In the genomic region with DNA sequence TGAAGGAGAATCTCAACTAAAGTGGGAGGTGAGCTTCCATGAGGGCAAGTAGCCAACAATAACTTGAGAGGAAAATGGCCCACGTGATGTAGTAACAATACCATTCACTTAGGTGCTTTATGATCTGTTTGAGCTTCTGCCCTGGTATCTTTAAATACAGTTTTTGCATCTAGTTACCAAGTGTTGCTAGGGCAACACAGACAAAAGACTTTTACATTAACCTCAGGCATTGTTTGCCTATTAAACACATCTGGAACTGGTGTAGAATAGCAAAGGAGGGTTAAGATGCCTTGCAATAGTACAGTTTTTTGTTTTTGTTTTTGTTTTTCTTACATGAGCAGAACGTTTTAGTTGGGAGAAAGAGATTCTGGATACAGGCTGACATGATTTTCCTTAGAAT, we compare ENCODE assay signal across 23 cellular contexts.
DNase-seq lines count a peak whose midpoint lies in the region; TF ChIP-seq lines count a peak whose summit lies in the region.
"Had no signal": no experiment of that assay in that cellular context is flagged by ENCODE, and none has a peak within 500 bp of the region (broad histone marks: within the 10 kb centered on the region; RNA-seq: fewer than 3 reads in every experiment).

No MANE protein-coding gene starts in this region.

- POLR2A ChIA-PET in HEK293T (lab: Yijun Ruan, JAX) = no interaction called here

- DNase-seq in DMS79 (lab: John Stamatoyannopoulos, UW) = peak; percentile 38
- DNase-seq in NCI-H146 (lab: John Stamatoyannopoulos, UW) = peak; percentile 89
- DNase-seq in NCI-H69 (lab: John Stamatoyannopoulos, UW) = peak; percentile 95
- DNase-seq in fibroblast of pulmonary artery (ENCODE audit: low read depth) = peak; percentile 20
- DNase-seq in HEK293T (ENCODE audit: extremely low spot score) = no peak
- no peak for DNase-seq in stimulated activated naive CD4-positive, alpha-beta T cell treated with Interleukin-2 at 50 U/mL for 16 hours (lab: John Stamatoyannopoulos, UW)
- DNase-seq in NCI-H1694 (lab: John Stamatoyannopoulos, UW) = no peak
- DNase-seq: activated B cell treated with CpG ODN at 0.5 μM for 24 hours; activated CD4-positive, alpha-beta memory T cell treated with anti-CD3 and anti-CD28 coated beads for 36 hours; activated effector memory CD4-positive, alpha-beta T cell treated with Interleukin-2 at 50 U/mL for 16 hours; activated naive CD8-positive, alpha-beta T cell treated with anti-CD3 and anti-CD28 coated beads, Interleukin-2, amount 10 ng/mL, durations not matched to agents 7 days and 5 days; body of pancreas; CD4-positive, alpha-beta T cell; DND-41; endodermal cell; kidney; NCI-H524; T1000 had no signal

- CTCF ChIA-PET in HEK293T (lab: Yijun Ruan, JAX) = no interaction called here

- H3K4me3 ChIP-seq in fibroblast of pulmonary artery (replicated peaks; ENCODE audit: low read depth, low read length) = no peak overlapping the region
- H3K4me3 ChIP-seq: body of pancreas, GM12878, lung, prostate gland, suprapubic skin, vagina had no signal

- TF ChIP-seq CTCF in fibroblast of pulmonary artery (IDR thresholded peaks at IDR 0.05; ENCODE audit: low read length, missing control alignments) = no peak

TF ChIP-seq in HEK293T, 16 proteins besides CTCF, POLR2A, EP300 and RAD21:
- no peak for TF ChIP-seq BHLHE40 (IDR thresholded peaks at IDR 0.05; ENCODE audit: borderline replicate concordance)
- TF ChIP-seq CTBP1 (IDR thresholded peaks at IDR 0.05; ENCODE audit: borderline replicate concordance) = no peak
- TF ChIP-seq L3MBTL2 (conservative IDR thresholded peaks at IDR 0.05) = no peak
- no peak for TF ChIP-seq ELF4 (IDR thresholded peaks at IDR 0.05)
- no peak for TF ChIP-seq LEF1 (IDR thresholded peaks at IDR 0.05; ENCODE audit: borderline replicate concordance)
- TF ChIP-seq FOXA1 (IDR thresholded peaks at IDR 0.05) = no peak
- no peak for TF ChIP-seq ARNT (IDR thresholded peaks at IDR 0.05)
- TF ChIP-seq SUZ12 (IDR thresholded peaks at IDR 0.05) = no peak
- TF ChIP-seq, protein P1, sequence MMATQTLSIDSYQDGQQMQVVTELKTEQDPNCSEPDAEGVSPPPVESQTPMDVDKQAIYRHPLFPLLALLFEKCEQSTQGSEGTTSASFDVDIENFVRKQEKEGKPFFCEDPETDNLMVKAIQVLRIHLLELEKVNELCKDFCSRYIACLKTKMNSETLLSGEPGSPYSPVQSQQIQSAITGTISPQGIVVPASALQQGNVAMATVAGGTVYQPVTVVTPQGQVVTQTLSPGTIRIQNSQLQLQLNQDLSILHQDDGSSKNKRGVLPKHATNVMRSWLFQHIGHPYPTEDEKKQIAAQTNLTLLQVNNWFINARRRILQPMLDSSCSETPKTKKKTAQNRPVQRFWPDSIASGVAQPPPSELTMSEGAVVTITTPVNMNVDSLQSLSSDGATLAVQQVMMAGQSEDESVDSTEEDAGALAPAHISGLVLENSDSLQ (IDR thresholded peaks at IDR 0.05) = no peak
- no peak for TF ChIP-seq NFRKB (IDR thresholded peaks at IDR 0.05)
- no peak for TF ChIP-seq FOXK2 (IDR thresholded peaks at IDR 0.05)
TF ChIP-seq in HEK293T: peak in this region for 0.

Comparison
In these comparisons a context has a peak if more than half of its experiments do, and no peak if none do; other contexts are left out.
1. DNase-seq: peak in DMS79 (single experiment), NCI-H146 (single experiment), NCI-H69 (single experiment) and fibroblast of pulmonary artery (single experiment); none in HEK293T (single experiment), stimulated activated naive CD4-positive, alpha-beta T cell treated with Interleukin-2 at 50 U/mL for 16 hours (single experiment) and NCI-H1694 (single experiment).